ENCODE assay signal across 30 cellular contexts in genomic region chr13:53683608-53684007, GRCh38.
"Had no signal": no experiment of that assay in that cellular context is flagged by ENCODE, and none has a peak within 500 bp of the region (broad histone marks: within the 10 kb centered on the region; RNA-seq: fewer than 3 reads in every experiment).

No MANE protein-coding gene starts in this region.

- H3K27me3 ChIP-seq: left lung, ovary, right atrium auricular region, right lobe of liver, testis, thyroid gland, transverse colon, upper lobe of right lung had no signal

- H3K9me3 ChIP-seq: ovary, right lobe of liver, testis, thyroid gland had no signal

- H3K27ac ChIP-seq: left lung, ovary, right atrium auricular region, right lobe of liver, testis, thyroid gland, transverse colon, upper lobe of right lung had no signal

- H3K4me1 ChIP-seq: left lung, right atrium auricular region, right lobe of liver, testis, thyroid gland, transverse colon, upper lobe of right lung had no signal

- H3K36me3 Mint-ChIP-seq: immature natural killer cell; memory B cell; naive thymus-derived CD4-positive, alpha-beta T cell; stimulated activated memory B cell treated with anti-CD40 and anti-IgM and Interleukin-4, amounts not matched to agents 10 μg/mL and 1 μg/mL and 100 μg/mL, for 72 hours had no signal

- H3K36me3 ChIP-seq: left lung, ovary, right atrium auricular region, right lobe of liver, thyroid gland, transverse colon, upper lobe of right lung had no signal

- ATAC-seq: left colon; left lung; mucosa of descending colon; naive thymus-derived CD4-positive, alpha-beta T cell; natural killer cell treated with Interleukin-12 subunit alpha and Interleukin-12 subunit beta and Interleukin-15 and Interleukin-18, amount 100 ng/mL, for 72 hours; right lobe of liver; stimulated activated memory B cell treated with anti-CD40 and anti-IgM and Interleukin-4, amounts not matched to agents 10 μg/mL and 1 μg/mL and 100 μg/mL, for 72 hours; stimulated activated naive CD8-positive, alpha-beta T cell treated with anti-CD3 and anti-CD28 coated beads, Interleukin-15, amount 100 ng/mL, for 72 hours; upper lobe of right lung had no signal

- H3K4me2 ChIP-seq: smooth muscle cell had no signal

- H3K27me3 Mint-ChIP-seq: memory B cell; naive thymus-derived CD4-positive, alpha-beta T cell; natural killer cell treated with Interleukin-12 subunit alpha and Interleukin-12 subunit beta and Interleukin-15 and Interleukin-18, amount 100 ng/mL, for 72 hours; progenitor cell of endocrine pancreas; stimulated activated memory B cell treated with anti-CD40 and anti-IgM and Interleukin-4, amounts not matched to agents 10 μg/mL and 1 μg/mL and 100 μg/mL, for 72 hours; stimulated activated naive CD8-positive, alpha-beta T cell treated with anti-CD3 and anti-CD28 coated beads, Interleukin-15, amount 100 ng/mL, for 72 hours had no signal

- DNase-seq: hypothalamus; immature natural killer cell; kidney; left colon; left lung; midbrain; mucosa of descending colon; naive thymus-derived CD4-positive, alpha-beta T cell; ovary; right lobe of liver; stimulated activated CD4-positive, alpha-beta T cell treated with anti-CD3 and anti-CD28 coated beads, Interleukin-1b, Interleukin-23, amount 100 ng/mL, for 48 hours; stimulated activated CD4-positive, alpha-beta T cell treated with anti-CD3 and anti-CD28 coated beads, Interleukin-2, amount 100 ng/mL, for 48 hours; stimulated activated CD4-positive, alpha-beta T cell treated with anti-CD3 and anti-CD28 coated beads, Interleukin-4, amount 100 ng/mL, for 4 hours; stimulated activated CD8-positive, alpha-beta memory T cell treated with anti-CD3 and anti-CD28 coated beads, Interleukin-4, amount 100 ng/mL, for 48 hours; stimulated activated naive CD4-positive, alpha-beta T cell treated with Interleukin-2 at 50 U/mL for 16 hours; stimulated activated naive CD8-positive, alpha-beta T cell treated with anti-CD3 and anti-CD28 coated beads, Interleukin-15, amount 100 ng/mL, for 72 hours; substantia nigra; testis; thyroid gland; transverse colon; upper lobe of right lung had no signal

- H3K4me3 ChIP-seq: left lung, lung, mucosa of descending colon, ovary, right atrium auricular region, right lobe of liver, smooth muscle cell, testis, thyroid gland, transverse colon, upper lobe of right lung had no signal

- H3K4me3 Mint-ChIP-seq: immature natural killer cell; memory B cell; naive thymus-derived CD4-positive, alpha-beta T cell; natural killer cell treated with Interleukin-12 subunit alpha and Interleukin-12 subunit beta and Interleukin-15 and Interleukin-18, amount 100 ng/mL, for 72 hours; stimulated activated memory B cell treated with anti-CD40 and anti-IgM and Interleukin-4, amounts not matched to agents 10 μg/mL and 1 μg/mL and 100 μg/mL, for 72 hours; stimulated activated naive CD8-positive, alpha-beta T cell treated with anti-CD3 and anti-CD28 coated beads, Interleukin-15, amount 100 ng/mL, for 72 hours had no signal

- H3K4me1 Mint-ChIP-seq: immature natural killer cell; memory B cell; naive thymus-derived CD4-positive, alpha-beta T cell; stimulated activated memory B cell treated with anti-CD40 and anti-IgM and Interleukin-4, amounts not matched to agents 10 μg/mL and 1 μg/mL and 100 μg/mL, for 72 hours; stimulated activated naive CD8-positive, alpha-beta T cell treated with anti-CD3 and anti-CD28 coated beads, Interleukin-15, amount 100 ng/mL, for 72 hours had no signal

- FAIRE-seq: islet of Langerhans, kidney, urothelium cell line had no signal

- H3K27ac Mint-ChIP-seq: immature natural killer cell; memory B cell; naive thymus-derived CD4-positive, alpha-beta T cell; natural killer cell treated with Interleukin-12 subunit alpha and Interleukin-12 subunit beta and Interleukin-15 and Interleukin-18, amount 100 ng/mL, for 72 hours; progenitor cell of endocrine pancreas; stimulated activated memory B cell treated with anti-CD40 and anti-IgM and Interleukin-4, amounts not matched to agents 10 μg/mL and 1 μg/mL and 100 μg/mL, for 72 hours; stimulated activated naive CD8-positive, alpha-beta T cell treated with anti-CD3 and anti-CD28 coated beads, Interleukin-15, amount 100 ng/mL, for 72 hours had no signal
